ENCODE assay signal across 1 cellular context in genomic region chr6:3439961-3440360, GRCh38.
TF ChIP-seq lines count a peak whose summit lies in the region.

No MANE protein-coding gene starts in this region.

TF ChIP-seq in WTC11, 78 proteins besides CTCF, POLR2A, EP300 and RAD21 (continued from another document):
- no peak for TF ChIP-seq PRDM15 (CRISPR knock-in tag; IDR thresholded peaks at IDR 0.05)
TF ChIP-seq in WTC11: peak in this region for 0.
